ENCODE assay signal across 16 cellular contexts in genomic region chr1:111476214-111476613, GRCh38. TPM values are rescaled to one million over a fixed set of nuclear protein-coding genes. Genes with fewer than 3 reads are reported as not detected.
DNase-seq lines count a peak whose midpoint lies in the region; ATAC-seq and TF ChIP-seq lines count a peak whose summit lies in the region.
"Had no signal": no experiment of that assay in that cellular context is flagged by ENCODE, and none has a peak within 500 bp of the region (broad histone marks: within the 10 kb centered on the region; RNA-seq: fewer than 3 reads in every experiment).

No MANE protein-coding gene starts in this region.

- ATAC-seq in activated T-helper 17 cell treated with anti-CD3 and anti-CD28 coated beads, Interleukin-2, amount 50 U/mL, for 72 hours (replicated peaks) = no peak
- ATAC-seq in naive B cell (ENCODE audit: low read depth in 2 of 2) (no peak), HG02623 (IDR thresholded peaks at IDR 0.05; ENCODE audit: unreplicated experiment) (no peak)

- no peaks in the 10 kb centered on the region for H3K27me3 Mint-ChIP-seq in CD4-positive, alpha-beta memory T cell
- H3K27me3 Mint-ChIP-seq in activated T-helper 17 cell treated with anti-CD3 and anti-CD28 coated beads, Interleukin-2, amount 50 U/mL, for 72 hours = no peaks in the 10 kb centered on the region
- H3K27me3 Mint-ChIP-seq in naive B cell = no peaks in the 10 kb centered on the region
- H3K27me3 Mint-ChIP-seq: brain had no signal

- peak overlapping the region; percentile 31 for H3K9ac ChIP-seq in BLaER1
- no peak overlapping the region for H3K9ac ChIP-seq in GM23248

- H3K36me3 Mint-ChIP-seq in CD4-positive, alpha-beta memory T cell = peaks cover 18 to 20% of the 10 kb centered on the region in 2 donors
- peaks cover 22% of the 10 kb centered on the region for H3K36me3 Mint-ChIP-seq in activated T-helper 17 cell treated with anti-CD3 and anti-CD28 coated beads, Interleukin-2, amount 50 U/mL, for 72 hours (ENCODE audit: low read depth)
- H3K36me3 Mint-ChIP-seq in naive B cell = peaks cover 12% of the 10 kb centered on the region in 2 donors

- H3K4me2 ChIP-seq in BLaER1 (peak overlapping the region; percentile 80), GM23248 (ENCODE audit: unreplicated experiment) (no peak overlapping the region)

- H3K79me2 ChIP-seq in GM23248 (ENCODE audit: insufficient read depth) = no peaks in the 10 kb centered on the region

- CTCF ChIA-PET in CD4-positive, alpha-beta memory T cell (lab: Charles Lee; ENCODE audit: partially characterized antibody) = interaction anchor here (0.8 to 10.6 kb wide), 9 partner anchors 12 to 271 kb away, joined by 3 to 116 read pairs (median 4); partner anchors contain the start of genes ADORA3, ATP5PB, TMIGD3 and WDR77

- H3K9me2 ChIP-seq in GM23248 (ENCODE audit: insufficient read depth) = no peaks in the 10 kb centered on the region

- DNase-seq in CD4-positive, alpha-beta memory T cell = no peak
- DNase-seq in naive B cell (no peak), KG1 (lab: John Stamatoyannopoulos, UW) (no peak), GM20000 (ENCODE audit: low spot score) (no peak), GM23248 (no peak)
- DNase-seq: HCEC 1CT, Right ventricle myocardium superior had no signal

- peak overlapping the region; percentile 85 to 96 (median 92) for H3K27ac Mint-ChIP-seq in CD4-positive, alpha-beta memory T cell
- peak overlapping the region; percentile 16 for H3K27ac Mint-ChIP-seq in activated T-helper 17 cell treated with anti-CD3 and anti-CD28 coated beads, Interleukin-2, amount 50 U/mL, for 72 hours
- peak overlapping the region in 5 of 6 donors; percentile 70 to 97 (median 95) for H3K27ac Mint-ChIP-seq in naive B cell
- H3K27ac Mint-ChIP-seq: brain had no signal

- no peaks in the 10 kb centered on the region for H3K9me3 ChIP-seq in BLaER1
- no peaks in the 10 kb centered on the region for H3K9me3 ChIP-seq in CD4-positive, alpha-beta memory T cell (ENCODE audit: control insufficient read depth in 1 of 2, low read length in 2 of 2)
- H3K9me3 ChIP-seq in GM23248 (ENCODE audit: low read depth) = no peaks in the 10 kb centered on the region

- peak overlapping the region; percentile 75 for H3K27ac ChIP-seq in BLaER1
- peak overlapping the region; percentile 55 for H3K27ac ChIP-seq in CD4-positive, alpha-beta memory T cell (ENCODE audit: low read depth, low read length)
- no peak overlapping the region for H3K27ac ChIP-seq in GM23248

- intact Hi-C loops in CD4-positive, alpha-beta memory T cell (cut with micrococcal nuclease) = no loop called here

- H3K9me3 Mint-ChIP-seq in CD4-positive, alpha-beta memory T cell = peaks cover 0 to 4% (median 0%) of the 10 kb centered on the region in 8 donors
- H3K9me3 Mint-ChIP-seq in activated T-helper 17 cell treated with anti-CD3 and anti-CD28 coated beads, Interleukin-2, amount 50 U/mL, for 72 hours = peaks cover 5% of the 10 kb centered on the region
- H3K9me3 Mint-ChIP-seq in naive B cell = no peaks in the 10 kb centered on the region
- H3K9me3 Mint-ChIP-seq: brain had no signal

- TF ChIP-seq CTCF in GM20000 (IDR thresholded peaks at IDR 0.05; ENCODE audit: extremely low read depth, missing control alignments) = no peak

- H2AFZ ChIP-seq in GM23248 = no peak overlapping the region

- peaks cover 42 to 66% (median 54%) of the 10 kb centered on the region in 4 donors for H3K4me1 Mint-ChIP-seq in CD4-positive, alpha-beta memory T cell
- peaks cover 37% of the 10 kb centered on the region for H3K4me1 Mint-ChIP-seq in activated T-helper 17 cell treated with anti-CD3 and anti-CD28 coated beads, Interleukin-2, amount 50 U/mL, for 72 hours
- H3K4me1 Mint-ChIP-seq in naive B cell = peaks cover 51 to 58% (median 54%) of the 10 kb centered on the region in 3 donors
- H3K4me1 Mint-ChIP-seq: brain had no signal

- in situ Hi-C loops in GM23248 (cut with MboI) = loop anchor here (10.0 to 25.0 kb wide), 2 partner anchors 279 to 886 kb away; partner anchors contain the start of gene DDX20

- H3K27me3 ChIP-seq in BLaER1 = no peaks in the 10 kb centered on the region
- no peaks in the 10 kb centered on the region for H3K27me3 ChIP-seq in CD4-positive, alpha-beta memory T cell (ENCODE audit: insufficient read depth, low read length)
- H3K27me3 ChIP-seq in GM23248 (replicated peaks; ENCODE audit: insufficient read depth) = no peaks in the 10 kb centered on the region

- H3K4me3 ChIP-seq in BLaER1 = peak overlapping the region; percentile 15; the same call in 1 of the 2 replicates
- H3K4me3 ChIP-seq in CD4-positive, alpha-beta memory T cell (ENCODE audit: low read length in 2 of 2) = peak overlapping the region; percentile 1 to 48
- H3K4me3 ChIP-seq in GM23248 = no peak overlapping the region

- H3K36me3 ChIP-seq in BLaER1 (no peaks in the 10 kb centered on the region; the same call in 1 of the 2 replicates), GM23248 (ENCODE audit: low read depth) (no peaks in the 10 kb centered on the region)
- no peaks in the 10 kb centered on the region for H3K36me3 ChIP-seq in CD4-positive, alpha-beta memory T cell (ENCODE audit: insufficient read depth, low read length)

- POLR2A ChIA-PET in CD4-positive, alpha-beta memory T cell (lab: Charles Lee; ENCODE audit: partially characterized antibody) = interaction anchor here (0.6 to 9.9 kb wide), 17 partner anchors 11 to 284 kb away, joined by 3 to 170 read pairs (median 9); partner anchors contain the start of genes ADORA3, ATP5PB, RAP1A and TMIGD3

- H4K20me1 ChIP-seq in BLaER1 (no peaks in the 10 kb centered on the region), GM23248 (ENCODE audit: insufficient read depth) (no peaks in the 10 kb centered on the region)

- peaks cover 56% of the 10 kb centered on the region for H3K4me1 ChIP-seq in BLaER1
- H3K4me1 ChIP-seq in CD4-positive, alpha-beta memory T cell (ENCODE audit: insufficient read depth, low read length) = peaks cover 81% of the 10 kb centered on the region
- H3K4me1 ChIP-seq in GM23248 (ENCODE audit: insufficient read depth) = 0 out of 2 replicates have a peak, but pooled peaks cover 7% of the 10 kb centered on the region

- H3K4me3 Mint-ChIP-seq in CD4-positive, alpha-beta memory T cell = peak overlapping the region; percentile 74 to 96 (median 90)
- H3K4me3 Mint-ChIP-seq in activated T-helper 17 cell treated with anti-CD3 and anti-CD28 coated beads, Interleukin-2, amount 50 U/mL, for 72 hours = no peak overlapping the region
- peak overlapping the region; percentile 87 to 98 (median 95) for H3K4me3 Mint-ChIP-seq in naive B cell
- H3K4me3 Mint-ChIP-seq: brain had no signal

- H3F3A ChIP-seq in GM23248 (ENCODE audit: insufficient read depth) = no peaks in the 10 kb centered on the region

RNA-seq across cellular contexts. Expression of gene C1orf162, which starts 2.4 kb away (rescaled TPM):
- 10 to 100 TPM; 74.9 to 75.9 TPM for total RNA-seq in CD4-positive, alpha-beta memory T cell
- 100 to 1,000 TPM; 139 to 274 TPM for polyA plus RNA-seq in CD4-positive, alpha-beta memory T cell
- total RNA-seq in activated T-helper 17 cell treated with anti-CD3 and anti-CD28 coated beads, Interleukin-2, amount 50 U/mL, for 72 hours = 1 to 10 TPM; 4.4 to 4.9 TPM
- polyA plus RNA-seq in naive B cell (ENCODE audit: low read depth in 6 of 6) = 100 to 1,000 TPM; 349 to 661 (median 403) TPM
- total RNA-seq in GM23248 (2014; rRNA removed; shearing (Covaris generic)) = not detected in 2 replicates
- polyA plus RNA-seq in GM23248 (2016; fragmentation: Nextera tagmentation; extraction: Ambion mirVana) = 0.30 TPM in 1 of 2 replicates, not detected in the other
- total RNA-seq: glomerular endothelial cell, HT-29 had no signal

RNA-seq across cellular contexts. Expression of gene ATP5PB, which starts 26.9 kb away (rescaled TPM):
- total RNA-seq in CD4-positive, alpha-beta memory T cell = 100 to 1,000 TPM; 103 to 112 TPM
- 100 to 1,000 TPM; 487 to 655 TPM for polyA plus RNA-seq in CD4-positive, alpha-beta memory T cell
- 100 to 1,000 TPM; 235 to 383 TPM for total RNA-seq in activated T-helper 17 cell treated with anti-CD3 and anti-CD28 coated beads, Interleukin-2, amount 50 U/mL, for 72 hours
- polyA plus RNA-seq in naive B cell (ENCODE audit: low read depth in 6 of 6) (100 to 1,000 TPM; 356 to 441 (median 405) TPM), GM23248 (2016; fragmentation: Nextera tagmentation; extraction: Ambion mirVana) (295 and 304 TPM in 2 replicates)
- 186 and 226 TPM in 2 replicates for total RNA-seq in GM23248 (2014; rRNA removed; shearing (Covaris generic))

RNA-seq across cellular contexts. Expression of gene WDR77, which starts 27.2 kb away (rescaled TPM):
- total RNA-seq in CD4-positive, alpha-beta memory T cell = 10 to 100 TPM; 26.3 to 30.3 TPM
- 10 to 100 TPM; 38.5 to 52.6 TPM for polyA plus RNA-seq in CD4-positive, alpha-beta memory T cell
- total RNA-seq in activated T-helper 17 cell treated with anti-CD3 and anti-CD28 coated beads, Interleukin-2, amount 50 U/mL, for 72 hours = 10 to 100 TPM; 27.5 to 65.2 TPM
- polyA plus RNA-seq in naive B cell (ENCODE audit: low read depth in 6 of 6) = 10 to 100 TPM; 46.4 to 61.2 (median 54.8) TPM
- 31.6 and 34.3 TPM in 2 replicates for total RNA-seq in GM23248 (2014; rRNA removed; shearing (Covaris generic))
- 45.8 and 47.7 TPM in 2 replicates for polyA plus RNA-seq in GM23248 (2016; fragmentation: Nextera tagmentation; extraction: Ambion mirVana)

RNA-seq across cellular contexts. Expression of gene ADORA3, which starts 27.2 kb away (rescaled TPM):
- total RNA-seq in CD4-positive, alpha-beta memory T cell = under 1 TPM; 0.41 to 0.42 TPM
- under 1 TPM in 1 of 2 donors, not detected in 1; 0.46 TPM for polyA plus RNA-seq in CD4-positive, alpha-beta memory T cell
- not detected for total RNA-seq in activated T-helper 17 cell treated with anti-CD3 and anti-CD28 coated beads, Interleukin-2, amount 50 U/mL, for 72 hours
- polyA plus RNA-seq in naive B cell (ENCODE audit: low read depth in 6 of 6) (under 1 TPM in 2 of 6 donors, not detected in 4; 0.23 to 0.39 TPM), GM23248 (2016; fragmentation: Nextera tagmentation; extraction: Ambion mirVana) (not detected in 2 replicates)
- total RNA-seq in GM23248 (2014; rRNA removed; shearing (Covaris generic)) = not detected in 2 replicates
- total RNA-seq: glomerular endothelial cell, HT-29, kidney epithelial cell, myocyte, renal cortical epithelial cell had no signal

RNA-seq across cellular contexts. Expression of gene TMIGD3, which starts 27.2 kb away (rescaled TPM):
- total RNA-seq in CD4-positive, alpha-beta memory T cell = not detected
- polyA plus RNA-seq in CD4-positive, alpha-beta memory T cell = not detected
- total RNA-seq in activated T-helper 17 cell treated with anti-CD3 and anti-CD28 coated beads, Interleukin-2, amount 50 U/mL, for 72 hours = under 1 TPM in 1 of 2 donors, not detected in 1; 0.41 TPM
- polyA plus RNA-seq in naive B cell (ENCODE audit: low read depth in 6 of 6) (under 1 TPM in 1 of 6 donors, not detected in 5; 0.40 TPM), GM23248 (2016; fragmentation: Nextera tagmentation; extraction: Ambion mirVana) (not detected in 2 replicates)
- not detected in 2 replicates for total RNA-seq in GM23248 (2014; rRNA removed; shearing (Covaris generic))
- total RNA-seq: glomerular endothelial cell, HT-29, kidney epithelial cell, myocyte, renal cortical epithelial cell had no signal

Comparison
In these comparisons a context has a peak if more than half of its experiments do, and no peak if none do; other contexts are left out.
1. H3K27ac Mint-ChIP-seq: peak in every context shown above with its lines; median percentile 95 in naive B cell; 92 in CD4-positive, alpha-beta memory T cell; 16 in activated T-helper 17 cell treated with anti-CD3 and anti-CD28 coated beads, Interleukin-2, amount 50 U/mL, for 72 hours.
2. RNA of gene C1orf162, which starts 2.4 kb away (total RNA-seq): 74.9 to 75.9 TPM in CD4-positive, alpha-beta memory T cell; 4.4 to 4.9 TPM in activated T-helper 17 cell treated with anti-CD3 and anti-CD28 coated beads, Interleukin-2, amount 50 U/mL, for 72 hours and not detected in GM23248; every median in the first group is over 10 times any median in the second.